ENCODE assay signal across 9 cellular contexts in the genomic region with DNA sequence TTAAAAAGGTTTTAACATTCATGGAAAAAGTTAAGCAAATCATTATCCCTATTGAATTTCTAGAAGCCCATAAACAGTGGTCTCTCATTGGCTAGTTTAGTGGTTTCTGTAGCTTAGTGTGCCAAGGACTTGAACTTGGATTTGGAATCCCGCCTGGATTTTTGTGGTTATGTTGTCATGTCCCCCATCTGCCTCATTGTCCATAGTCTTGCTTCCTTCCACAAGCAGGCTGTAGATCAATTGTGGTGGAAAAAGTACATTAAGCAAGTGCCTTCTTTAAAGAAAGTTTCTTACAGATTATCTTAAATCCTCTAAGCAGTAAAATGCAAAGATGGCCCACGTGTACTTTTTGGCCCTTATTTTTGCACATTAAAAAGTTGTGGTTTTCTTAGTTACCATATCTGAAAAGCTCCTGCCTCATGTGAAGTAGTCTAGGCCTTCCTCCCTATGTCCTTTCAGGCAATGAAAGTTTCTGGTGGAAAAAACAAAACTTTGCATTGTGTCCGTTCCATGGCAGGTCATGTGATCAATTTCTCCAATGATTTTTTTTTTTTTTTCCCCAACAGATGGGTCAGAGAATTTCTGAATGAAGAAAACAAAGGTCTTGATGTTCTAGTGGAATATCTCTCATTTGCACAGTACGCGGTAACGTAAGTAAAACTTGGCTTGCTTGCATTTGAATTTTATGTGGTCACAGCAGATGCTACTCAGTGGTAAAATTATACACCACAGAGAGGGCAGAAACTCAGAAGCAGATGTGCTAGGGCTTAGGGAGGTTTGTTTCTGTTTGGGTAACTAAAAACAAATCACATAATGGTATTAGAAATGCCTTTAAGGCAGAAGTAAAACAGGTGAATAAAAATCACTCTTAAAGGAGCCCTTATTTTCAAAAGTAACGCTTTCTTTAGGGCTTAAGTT.
DNase-seq lines count a peak whose midpoint lies in the region; ATAC-seq, FAIRE-seq and TF ChIP-seq lines count a peak whose summit lies in the region.
"Had no signal": no experiment of that assay in that cellular context is flagged by ENCODE, and none has a peak within 500 bp of the region (broad histone marks: within the 10 kb centered on the region; RNA-seq: fewer than 3 reads in every experiment).

No MANE protein-coding gene starts in this region.

- TF ChIP-seq EP300 in ovary (IDR thresholded peaks at IDR 0.05): no peak

- H3K27ac Mint-ChIP-seq in CD14-positive monocyte: no peak overlapping the region
- H3K27ac Mint-ChIP-seq: immature natural killer cell had no signal

- TF ChIP-seq CTCF in ovary (IDR thresholded peaks at IDR 0.05): no peak
- no peak for TF ChIP-seq CTCF in CD14-positive monocyte (IDR thresholded peaks at IDR 0.05)
- TF ChIP-seq CTCF in coronary artery (IDR thresholded peaks at IDR 0.05): no peak

- WGBS in ovary, 3 donors: 33 to 45% (median 35%) methylated on average over 7 of the region's 7 CpGs

- no peaks in the 10 kb centered on the region for H3K9me3 Mint-ChIP-seq in CD14-positive monocyte
- H3K9me3 Mint-ChIP-seq: immature natural killer cell had no signal

- H3K9me3 ChIP-seq in ovary: no peaks in the 10 kb centered on the region

- no peak overlapping the region for H3K4me3 ChIP-seq in skeletal muscle cell (ENCODE audit: low read depth, low read length)
- H3K4me3 ChIP-seq in ovary: no peak overlapping the region
- H3K4me3 ChIP-seq in coronary artery: no peak overlapping the region

- H3K4me1 Mint-ChIP-seq in CD14-positive monocyte: no peaks in the 10 kb centered on the region
- H3K4me1 Mint-ChIP-seq: immature natural killer cell had no signal

- intact Hi-C loops in ovary (cut with DNase I) (no loop called here), CD14-positive monocyte (cut with micrococcal nuclease) (no loop called here)

- H3K27ac ChIP-seq in ovary (no peak overlapping the region), coronary artery (no peak overlapping the region)

- peaks cover 0 to 2% (median 0%) of the 10 kb centered on the region in 3 donors for H3K27me3 Mint-ChIP-seq in CD14-positive monocyte (ENCODE audit: low read depth in 3 of 3)

- H3K36me3 ChIP-seq in ovary: no peaks in the 10 kb centered on the region

- no peak for TF ChIP-seq POLR2A in ovary (IDR thresholded peaks at IDR 0.05)

- DNase-seq in NCI-H1694 treated with DMSO at 0.1 percent for 48 hours (lab: John Stamatoyannopoulos, UW): peak; percentile 81
- peak; percentile 94 for DNase-seq in skeletal muscle cell (ENCODE audit: low read depth)
- DNase-seq in ovary: no peak
- no peak for DNase-seq in CD14-positive monocyte (ENCODE audit: low spot score)
- DNase-seq in coronary artery (ENCODE audit: low spot score): no peak
- DNase-seq: immature natural killer cell had no signal

- H3K4me3 Mint-ChIP-seq in CD14-positive monocyte: no peak overlapping the region
- H3K4me3 Mint-ChIP-seq: immature natural killer cell had no signal

- no peaks in the 10 kb centered on the region for H3K36me3 Mint-ChIP-seq in CD14-positive monocyte

- peak; percentile 97 for FAIRE-seq in endometrium (lab: Jason Lieb, UNC)

- H3K27me3 ChIP-seq in ovary: no peaks in the 10 kb centered on the region

- ATAC-seq in GM21367 (IDR thresholded peaks at IDR 0.05; ENCODE audit: unreplicated experiment) (peak; percentile 74), HG02884 (IDR thresholded peaks at IDR 0.05; ENCODE audit: unreplicated experiment) (no peak)

- H3K4me1 ChIP-seq in ovary (ENCODE audit: insufficient read depth): no peaks in the 10 kb centered on the region

Comparison
In these comparisons a context has a peak if more than half of its experiments do, and no peak if none do; other contexts are left out.
1. DNase-seq: peak in NCI-H1694 treated with DMSO at 0.1 percent for 48 hours (single experiment) and skeletal muscle cell (single experiment); none in ovary (0 of 5), CD14-positive monocyte (single experiment) and coronary artery (single experiment).